21 cellular contexts compared by ENCODE assay signal in the genomic region with DNA sequence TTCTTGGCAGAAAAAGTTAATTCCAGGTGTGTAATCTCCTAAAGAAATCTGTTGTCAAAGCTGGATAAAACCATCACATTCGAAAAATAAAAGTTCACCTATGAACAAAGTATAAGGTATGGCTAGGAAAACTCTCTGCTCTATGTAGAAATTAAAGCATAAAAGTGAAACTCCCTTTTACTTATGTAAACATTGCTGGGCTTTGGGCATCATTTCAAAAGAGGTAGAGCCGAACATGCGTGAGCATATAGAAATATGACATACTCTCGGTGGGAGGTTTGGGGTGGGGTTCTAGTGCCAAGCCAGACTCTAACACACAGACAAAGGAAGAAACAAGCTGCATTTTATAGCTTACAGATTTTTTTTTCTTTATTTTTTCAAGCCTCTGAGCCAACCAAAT.
DNase-seq lines count a peak whose midpoint lies in the region; ATAC-seq and TF ChIP-seq lines count a peak whose summit lies in the region.
"Had no signal": no experiment of that assay in that cellular context is flagged by ENCODE, and none has a peak within 500 bp of the region (broad histone marks: within the 10 kb centered on the region; RNA-seq: fewer than 3 reads in every experiment).

No MANE protein-coding gene starts in this region.

- H3K4me3 ChIP-seq in esophagus squamous epithelium = no peak overlapping the region
- H3K4me3 ChIP-seq in suprapubic skin = no peak overlapping the region
- H3K4me3 ChIP-seq in gastroesophageal sphincter = no peak overlapping the region
- H3K4me3 ChIP-seq: Peyer's patch, thoracic aorta had no signal

- H3K4me1 ChIP-seq in esophagus squamous epithelium = peaks cover 0 to 41% (median 16%) of the 10 kb centered on the region in 3 donors
- peaks cover 15% of the 10 kb centered on the region for H3K4me1 ChIP-seq in suprapubic skin
- H3K4me1 ChIP-seq in gastroesophageal sphincter = peaks cover 0 to 19% (median 0%) of the 10 kb centered on the region in 3 donors
- H3K4me1 ChIP-seq: Peyer's patch had no signal

- H3K9me3 ChIP-seq in esophagus squamous epithelium (no peaks in the 10 kb centered on the region), suprapubic skin (no peaks in the 10 kb centered on the region), gastroesophageal sphincter (no peaks in the 10 kb centered on the region)
- H3K9me3 ChIP-seq: Peyer's patch, thoracic aorta had no signal

- no peaks in the 10 kb centered on the region for H3K36me3 ChIP-seq in esophagus squamous epithelium
- no peaks in the 10 kb centered on the region for H3K36me3 ChIP-seq in suprapubic skin
- H3K36me3 ChIP-seq in gastroesophageal sphincter = no peaks in the 10 kb centered on the region
- H3K36me3 ChIP-seq: brain microvascular endothelial cell, Peyer's patch, thoracic aorta had no signal

- H3K27ac ChIP-seq in esophagus squamous epithelium (peak overlapping the region in 3 of 4 donors; percentile 52 to 79 (median 77)), suprapubic skin (peak overlapping the region; percentile 47), gastroesophageal sphincter (no peak overlapping the region)
- H3K27ac ChIP-seq: brain microvascular endothelial cell, Peyer's patch, thoracic aorta had no signal

- no peak for TF ChIP-seq POLR2A in esophagus squamous epithelium (IDR thresholded peaks at IDR 0.05)
- no peak for TF ChIP-seq POLR2A in suprapubic skin (IDR thresholded peaks at IDR 0.05)
- no peak for TF ChIP-seq POLR2A in gastroesophageal sphincter (IDR thresholded peaks at IDR 0.05)

- TF ChIP-seq EP300 in suprapubic skin (IDR thresholded peaks at IDR 0.05) (no peak), gastroesophageal sphincter (IDR thresholded peaks at IDR 0.05) (no peak)

- WGBS in esophagus squamous epithelium, 2 donors = 32 to 44% methylated on average over 4 of the region's 4 CpGs
- WGBS in suprapubic skin = 32% methylated on average over 4 of the region's 4 CpGs
- 43 to 59% methylated on average over 4 of the region's 4 CpGs for WGBS in gastroesophageal sphincter (ENCODE audit: low coverage in 1 of 2), 2 donors

- ATAC-seq in gastroesophageal sphincter = no peak
- no peak for ATAC-seq in HG03196 (IDR thresholded peaks at IDR 0.05; ENCODE audit: unreplicated experiment)
- ATAC-seq: left ventricle myocardium superior, sciatic nerve had no signal

- H3K27me3 ChIP-seq in esophagus squamous epithelium (no peaks in the 10 kb centered on the region), suprapubic skin (no peaks in the 10 kb centered on the region), gastroesophageal sphincter (no peaks in the 10 kb centered on the region)
- H3K27me3 ChIP-seq: brain microvascular endothelial cell, Peyer's patch had no signal

- intact Hi-C loops in esophagus squamous epithelium (cut with DNase I) = no loop called here

- TF ChIP-seq CTCF in esophagus squamous epithelium (IDR thresholded peaks at IDR 0.05) (no peak), suprapubic skin (IDR thresholded peaks at IDR 0.05) (no peak), gastroesophageal sphincter (IDR thresholded peaks at IDR 0.05) (no peak)

- DNase-seq in NCI-H510A treated with DMSO at 0.1 percent for 48 hours (lab: John Stamatoyannopoulos, UW) (peak; percentile 49), NCI-H510A (lab: John Stamatoyannopoulos, UW) (no peak), NCI-H748 treated with DMSO at 0.1 percent for 48 hours (lab: John Stamatoyannopoulos, UW) (peak; percentile 18), esophagus squamous epithelium (lab: John Stamatoyannopoulos, UW) (no peak), suprapubic skin (ENCODE audit: low spot score in 2 of 2) (no peak), NCI-H1436 (lab: John Stamatoyannopoulos, UW) (no peak)
- DNase-seq: activated T-cell treated with anti-CD3 and anti-CD28 coated beads, Interleukin-2, amount 50 U/mL, for 1 hour; brain microvascular endothelial cell; C1 segment of cervical spinal cord; foreskin melanocyte; hippocampal formation; left ventricle myocardium superior; NCI-H1048; NCI-H2029 treated with DMSO at 0.1 percent for 48 hours; Peyer's patch; stimulated activated CD4-positive, alpha-beta T cell treated with anti-CD3 and anti-CD28 coated beads, Interleukin-4, amount 100 ng/mL, for 4 hours; stimulated activated naive CD4-positive, alpha-beta T cell had no signal

Comparison
In these comparisons a context has a peak if more than half of its experiments do, and no peak if none do; other contexts are left out.
1. DNase-seq: peak in NCI-H510A treated with DMSO at 0.1 percent for 48 hours (single experiment) and NCI-H748 treated with DMSO at 0.1 percent for 48 hours (single experiment); none in NCI-H510A (single experiment), esophagus squamous epithelium (single experiment), suprapubic skin (0 of 2) and NCI-H1436 (single experiment).
2. H3K27ac ChIP-seq: peak in esophagus squamous epithelium (3 of 4) and suprapubic skin (single experiment); none in gastroesophageal sphincter (0 of 4).